ENCODE assay signal across 1 cellular context in the genomic region with DNA sequence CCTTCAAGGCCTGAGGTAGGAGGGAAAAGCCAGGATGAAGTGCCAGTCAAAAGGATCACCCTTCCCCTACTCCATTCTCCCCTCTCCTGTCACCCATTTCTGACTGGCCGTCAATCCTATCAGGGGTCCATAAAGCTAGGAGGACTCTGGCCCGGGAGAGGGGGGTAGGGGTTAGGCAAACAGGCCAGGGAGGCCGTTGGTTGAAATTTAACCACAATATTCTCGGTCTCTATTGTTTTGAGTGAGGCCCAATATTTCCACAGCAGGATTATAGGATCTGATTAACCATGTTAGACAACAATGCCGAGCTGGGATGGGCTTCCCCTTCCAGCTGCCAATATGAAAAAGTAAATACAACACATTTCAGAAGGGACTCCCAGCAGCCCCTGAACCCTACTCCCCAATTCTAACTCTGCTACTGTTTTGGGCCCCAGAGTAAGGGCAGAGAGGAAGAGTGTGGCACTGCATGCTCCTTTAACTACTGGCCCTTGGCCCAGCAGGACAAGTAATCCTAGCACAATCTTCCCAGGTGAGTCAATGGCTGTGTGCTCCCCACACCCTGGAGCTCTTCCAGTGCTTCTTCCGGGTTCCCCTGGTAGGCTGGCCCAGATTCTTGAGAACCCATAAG.
TF ChIP-seq lines count a peak whose summit lies in the region.

No MANE protein-coding gene starts in this region.

TF ChIP-seq in IMR-90, 13 proteins besides CTCF, POLR2A, EP300 and RAD21:
- no peak for TF ChIP-seq CHD1 (IDR thresholded peaks at IDR 0.05; ENCODE audit: low read depth, low read length)
- TF ChIP-seq MAFK (IDR thresholded peaks at IDR 0.05; ENCODE audit: low read depth, low read length) = no peak
- no peak for TF ChIP-seq BHLHE40 (IDR thresholded peaks at IDR 0.05; ENCODE audit: low read depth, low read length)
- TF ChIP-seq MAZ (IDR thresholded peaks at IDR 0.05; ENCODE audit: borderline replicate concordance, low read depth, low read length) = no peak
- TF ChIP-seq CEBPB (IDR thresholded peaks at IDR 0.05; ENCODE audit: low read depth, low read length) = no peak
- TF ChIP-seq RFX5 (IDR thresholded peaks at IDR 0.05; ENCODE audit: low read depth, low read length) = no peak
- no peak for TF ChIP-seq SMC3 (IDR thresholded peaks at IDR 0.05; ENCODE audit: low read depth, low read length)
- no peak for TF ChIP-seq NFE2L2 (IDR thresholded peaks at IDR 0.05; ENCODE audit: low read depth, low read length)
- no peak for TF ChIP-seq FOS (IDR thresholded peaks at IDR 0.05; ENCODE audit: low read depth, low read length)
- no peak for TF ChIP-seq ELK1 (IDR thresholded peaks at IDR 0.05; ENCODE audit: borderline replicate concordance, low read depth, low read length)
